ENCODE assay signal across 1 cellular context in genomic region chr4:4356106-4357041, GRCh38.
TF ChIP-seq lines count a peak whose summit lies in the region.

No MANE protein-coding gene starts in this region.

TF ChIP-seq in SK-N-SH treated with all-trans-retinoic acid at 6 μM for 48 hours, 23 proteins besides CTCF, POLR2A, EP300 and RAD21 (continued from another document):
- TF ChIP-seq CSRNP3 (CRISPR knock-in tag; IDR thresholded peaks at IDR 0.05) (no peak), TOX (CRISPR knock-in tag; IDR thresholded peaks at IDR 0.05; ENCODE audit: borderline replicate concordance) (no peak), ESRRG (CRISPR knock-in tag; IDR thresholded peaks at IDR 0.05) (no peak), ZNF8 (CRISPR knock-in tag; IDR thresholded peaks at IDR 0.05) (no peak), PATZ1 (CRISPR knock-in tag; IDR thresholded peaks at IDR 0.05; ENCODE audit: borderline replicate concordance) (no peak)
